In the genomic region with DNA sequence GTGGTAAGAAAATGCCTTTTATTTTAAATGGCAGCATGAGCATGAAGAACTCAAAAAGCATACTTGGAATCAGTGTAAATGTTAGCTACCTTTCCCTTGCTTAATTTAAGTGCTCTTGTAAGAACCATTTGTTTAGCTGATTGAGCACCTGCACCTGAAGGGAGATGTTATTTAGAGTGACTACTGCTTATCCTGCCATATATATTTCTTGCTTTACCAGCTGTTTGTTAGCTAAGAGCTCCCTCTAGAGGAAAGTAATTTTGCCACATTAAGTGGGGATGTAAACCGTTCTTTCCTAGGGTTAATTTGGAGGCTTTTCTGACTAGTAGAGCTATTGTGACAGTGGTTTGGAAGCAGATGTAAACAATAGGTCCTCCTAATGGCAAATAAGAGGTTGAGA, we compare ENCODE assay signal across 14 cellular contexts. TPM values are rescaled to one million over a fixed set of nuclear protein-coding genes. Genes with fewer than 3 reads are reported as not detected.
DNase-seq lines count a peak whose midpoint lies in the region; ATAC-seq and TF ChIP-seq lines count a peak whose summit lies in the region.
"Not testable (repeated sequence)": the region's sequence is repeated elsewhere in the genome, so short reads cannot be mapped to it uniquely, and the experiment has no call there.
"Had no signal": no experiment of that assay in that cellular context is flagged by ENCODE, and none has a peak within 500 bp of the region (broad histone marks: within the 10 kb centered on the region; RNA-seq: fewer than 3 reads in every experiment).

No MANE protein-coding gene starts in this region.

- H3K79me2 ChIP-seq in SK-N-SH (ENCODE audit: insufficient read depth), result not testable (repeated sequence)

- POLR2A ChIA-PET in IMR-90 (lab: Charles Lee; ENCODE audit: unreplicated experiment), result interaction anchor here (1.0 kb wide), 1 partner anchor 156 kb away, joined by 3 read pairs; no protein-coding TSS in a partner anchor
- POLR2A ChIA-PET in SK-N-SH (lab: Yijun Ruan, JAX), result not testable (repeated sequence)

- H3K27me3 ChIP-seq in BE2C; IMR-90 (ENCODE audit: control insufficient read depth, insufficient read depth, low read length); SK-N-SH (ENCODE audit: insufficient read depth): not testable (repeated sequence)

- not testable (repeated sequence) for H2AFZ ChIP-seq in IMR-90 (replicated peaks; ENCODE audit: low read length, poor library complexity); SK-N-SH (ENCODE audit: low read depth)

- not testable (repeated sequence) for H3K23ac ChIP-seq in IMR-90 (ENCODE audit: low read depth, low read length)

- dilution Hi-C loops in IMR-90 (cut with HindIII; ENCODE audit: low sequenced_read_pairs, unreplicated experiment), result not testable (repeated sequence)

- H2BK15ac ChIP-seq in IMR-90 (ENCODE audit: low read depth, low read length), result not testable (repeated sequence)

- H4K20me1 ChIP-seq in IMR-90 (ENCODE audit: insufficient read depth, low read length); SK-N-SH (ENCODE audit: insufficient read depth): not testable (repeated sequence)

- not testable (repeated sequence) for DNase-seq in BE2C; SK-N-SH; retinal pigment epithelial cell (ENCODE audit: low read depth)
- DNase-seq in IMR-90, result peak; percentile 18
- DNase-seq in NCI-H69 (lab: John Stamatoyannopoulos, UW), result peak; percentile 27
- peak; percentile 58 for DNase-seq in cerebellar cortex (ENCODE audit: low spot score)
- peak; percentile 16 for DNase-seq in fibroblast of pulmonary artery (ENCODE audit: low read depth)

- not testable (repeated sequence) for TF ChIP-seq EP300 in SK-N-SH (IDR thresholded peaks at IDR 0.05; ENCODE audit: borderline replicate concordance in 1 of 2, low read depth in 1 of 2, low read length in 1 of 2)

- not testable (repeated sequence) for H3K4me1 ChIP-seq in BE2C; IMR-90 (ENCODE audit: control insufficient read depth, insufficient read depth, low read length); SK-N-SH (ENCODE audit: control insufficient read depth in 1 of 2, insufficient read depth in 2 of 2, low read depth in 1 of 2, low read length in 1 of 2)

- not testable (repeated sequence) for H3K4me3 ChIP-seq in BE2C (ENCODE audit: low read depth, low read length); IMR-90 (ENCODE audit: insufficient read depth, low read depth, low read length); SK-N-SH (ENCODE audit: low read depth in 2 of 2, low read length in 1 of 2); fibroblast of pulmonary artery (replicated peaks; ENCODE audit: low read depth, low read length); retinal pigment epithelial cell (ENCODE audit: low read length)

- intact Hi-C loops in IMR-90 (cut with micrococcal nuclease), result loop anchor here (5.0 kb wide), 3 partner anchors 99 to 296 kb away; no protein-coding TSS in a partner anchor

- not testable (repeated sequence) for H3K4ac ChIP-seq in IMR-90 (ENCODE audit: low read depth, low read length)

- not testable (repeated sequence) for H2BK20ac ChIP-seq in IMR-90 (ENCODE audit: low read depth, low read length)

- H3K18ac ChIP-seq in IMR-90 (ENCODE audit: low read depth, low read length), result not testable (repeated sequence)

- H3K14ac ChIP-seq in IMR-90 (replicated peaks; ENCODE audit: low read depth, low read length), result not testable (repeated sequence)

- not testable (repeated sequence) for H3K56ac ChIP-seq in IMR-90 (ENCODE audit: extremely low read depth, insufficient read depth, low read length)

- H2BK120ac ChIP-seq in IMR-90 (ENCODE audit: low read depth, low read length), result not testable (repeated sequence)

- H2AK9ac ChIP-seq in IMR-90 (replicated peaks; ENCODE audit: low read depth, low read length, poor library complexity), result not testable (repeated sequence)

- in situ Hi-C loops in IMR-90 (cut with MboI; ENCODE audit: low sequenced_read_pairs), result loop anchor here (25.0 kb wide), 1 partner anchor 296 kb away; a partner anchor contains a TSS

- not testable (repeated sequence) for H3K9me1 ChIP-seq in IMR-90 (ENCODE audit: insufficient read depth, low read length)

- H4K8ac ChIP-seq in IMR-90 (ENCODE audit: low read depth in 2 of 2, low read length in 2 of 2), result not testable (repeated sequence)

- H3K27ac ChIP-seq in IMR-90 (ENCODE audit: insufficient read depth, low read length); SK-N-SH (ENCODE audit: low read depth in 2 of 2, low read length in 1 of 2): not testable (repeated sequence)

- H3F3A ChIP-seq in SK-N-SH (replicated peaks; ENCODE audit: insufficient read depth), result not testable (repeated sequence)

- not testable (repeated sequence) for H3K9me3 ChIP-seq in BE2C; IMR-90 (ENCODE audit: control insufficient read depth, insufficient read depth, low read length); SK-N-SH

- H3K9ac ChIP-seq in IMR-90 (ENCODE audit: low read depth, low read length); SK-N-SH: not testable (repeated sequence)

- H4K91ac ChIP-seq in IMR-90 (ENCODE audit: insufficient read depth, low read depth, low read length), result not testable (repeated sequence)

- peak; percentile 22; the same call in 1 of the 2 replicates for TF ChIP-seq CTCF in BE2C (IDR thresholded peaks at IDR 0.05; ENCODE audit: low read depth, low read length)
- peak; percentile 16; the same call in 1 of the 3 replicates for TF ChIP-seq CTCF in GM12872 (IDR thresholded peaks at IDR 0.05; ENCODE audit: insufficient read depth, low read depth, low read length)
- TF ChIP-seq CTCF in IMR-90 (conservative IDR thresholded peaks at IDR 0.05; ENCODE audit: low read depth, low read length), result peak; percentile 63
- peak; percentile 42; the same call in 1 of the 2 replicates for TF ChIP-seq CTCF in SK-N-SH (IDR thresholded peaks at IDR 0.05)
- TF ChIP-seq CTCF in fibroblast of pulmonary artery (IDR thresholded peaks at IDR 0.05; ENCODE audit: low read length, missing control alignments), result peak; percentile 50
- peak; percentile 30 for TF ChIP-seq CTCF in retinal pigment epithelial cell (conservative IDR thresholded peaks at IDR 0.05; ENCODE audit: low read depth, low read length)

- CTCF ChIA-PET in IMR-90 (lab: Yijun Ruan, JAX), result interaction anchor here (0.6 to 0.7 kb wide), 3 partner anchors 11 to 222 kb away, joined by 3 read pairs; no protein-coding TSS in a partner anchor
- CTCF ChIA-PET in SK-N-SH (lab: Yijun Ruan, JAX), result not testable (repeated sequence)

- not testable (repeated sequence) for H3K9me2 ChIP-seq in SK-N-SH

- not testable (repeated sequence) for H2AK5ac ChIP-seq in IMR-90 (ENCODE audit: low read depth, low read length)

- not testable (repeated sequence) for H2BK5ac ChIP-seq in IMR-90 (ENCODE audit: low read depth, low read length, poor library complexity, severe bottlenecking)

- WGBS in IMR-90 (ENCODE audit: extremely low coverage in 2 of 2, insufficient read length in 1 of 2), 2 experiments, result no CpG with 5 or more reads among the region's 1 CpG
- WGBS in SK-N-SH (ENCODE audit: low lambda C conversion rate), result 8% methylated on average over 1 of the region's 1 CpG

- not testable (repeated sequence) for H4K5ac ChIP-seq in IMR-90 (ENCODE audit: low read depth, low read length)

- BruUV-seq in IMR-90 (replicated peaks; lab: Mats Ljungman, UMichigan), result not testable (repeated sequence)

- TF ChIP-seq POLR2A in IMR-90 (IDR thresholded peaks at IDR 0.05; ENCODE audit: low read depth, low read length), result not testable (repeated sequence)

- H3K36me3 ChIP-seq in BE2C; IMR-90 (ENCODE audit: control insufficient read depth, insufficient read depth, low read length); SK-N-SH (replicated peaks in 1 of 2; ENCODE audit: control insufficient read depth in 1 of 2, insufficient read depth in 2 of 2, low read length in 1 of 2): not testable (repeated sequence)

- not testable (repeated sequence) for ATAC-seq in IMR-90 (ENCODE audit: low read depth)

- not testable (repeated sequence) for H3K79me1 ChIP-seq in IMR-90 (ENCODE audit: low read depth in 1 of 2, low read length in 2 of 2)

- not testable (repeated sequence) for H3K4me2 ChIP-seq in IMR-90 (ENCODE audit: low read depth, low read length); SK-N-SH

- peak; percentile 73 for TF ChIP-seq RAD21 in IMR-90 (IDR thresholded peaks at IDR 0.05; ENCODE audit: low read length)
- TF ChIP-seq RAD21 in SK-N-SH (IDR thresholded peaks at IDR 0.05; ENCODE audit: low read length), result 0 out of 2 replicates have a peak, but pooled peaks have one; percentile 8

TF ChIP-seq in IMR-90, 13 proteins besides CTCF, POLR2A, EP300 and RAD21:
- peak; percentile 49 for TF ChIP-seq SMC3 (IDR thresholded peaks at IDR 0.05; ENCODE audit: low read depth, low read length)

RNA-seq across cellular contexts. Expression of a gene that starts 25.7 kb away (rescaled TPM):
- not detected for polyA plus RNA-seq in BE2C (2012; ENCODE audit: insufficient read depth, insufficient read length, low read depth)
- total RNA-seq in IMR-90 (2012; rRNA removed), result 0.18 TPM in 1 of 2 replicates, not detected in the other
- 0.10 TPM in 1 of 2 replicates, not detected in the other for polyA plus RNA-seq in IMR-90 (2012; rRNA removed)
- 0.04 TPM in 1 of 2 replicates, not detected in the other for polyA plus RNA-seq in IMR-90 (2012; cell fraction: cytosol; rRNA removed)
- 0.04 and 0.13 TPM in 2 replicates for polyA plus RNA-seq in IMR-90 (2012; cell fraction: nucleus; rRNA removed; ENCODE audit: low replicate concordance)
- 0.06 and 0.15 TPM in 2 replicates for polyA plus RNA-seq in SK-N-SH (2012; rRNA removed)
- polyA plus RNA-seq in SK-N-SH (2012; cell fraction: cytosol; rRNA removed), result 0.08 and 0.12 TPM in 2 replicates
- 0.06 and 0.11 TPM in 2 replicates for polyA plus RNA-seq in SK-N-SH (2012; cell fraction: nucleus; rRNA removed)
- total RNA-seq: activated T-helper 2 cell treated with anti-CD3 and anti-CD28 coated beads, Interferon-gamma antibody, Interleukin-2, Interleukin-4, amounts not matched to agents 10 μg/mL and 5 μg/mL and 100 μg/mL, durations not matched to agents 14 hours and 24 hours and 36 hours; left ventricle myocardium inferior; mucosa of descending colon; psoas muscle; smooth muscle cell; ureter had no signal
- polyA plus RNA-seq: psoas muscle, smooth muscle cell had no signal

RNA-seq across cellular contexts. Expression of a gene that starts 50.9 kb away (rescaled TPM):
- not detected for polyA plus RNA-seq in BE2C (2012; ENCODE audit: insufficient read depth, insufficient read length, low read depth)
- not detected in 2 replicates for total RNA-seq in IMR-90 (2012; rRNA removed)
- polyA plus RNA-seq in IMR-90 (2012; rRNA removed) (0.03 and 0.10 TPM in 2 replicates), SK-N-SH (2012; rRNA removed) (0.07 and 0.10 TPM in 2 replicates)
- polyA plus RNA-seq in IMR-90 (2012; cell fraction: cytosol; rRNA removed), result 0.03 TPM in 1 of 2 replicates, not detected in the other
- not detected in 2 replicates for polyA plus RNA-seq in IMR-90 (2012; cell fraction: nucleus; rRNA removed; ENCODE audit: low replicate concordance)
- polyA plus RNA-seq in SK-N-SH (2012; cell fraction: cytosol; rRNA removed), result 0.03 and 0.04 TPM in 2 replicates
- 0.11 TPM in 1 of 2 replicates, not detected in the other for polyA plus RNA-seq in SK-N-SH (2012; cell fraction: nucleus; rRNA removed)
- total RNA-seq: activated T-helper 2 cell treated with anti-CD3 and anti-CD28 coated beads, Interferon-gamma antibody, Interleukin-2, Interleukin-4, amounts not matched to agents 10 μg/mL and 5 μg/mL and 100 μg/mL, durations not matched to agents 14 hours and 24 hours and 36 hours; left ventricle myocardium inferior; mucosa of descending colon; psoas muscle; smooth muscle cell; ureter had no signal
- polyA plus RNA-seq: psoas muscle, smooth muscle cell had no signal
